9 cellular contexts compared by ENCODE assay signal in the genomic region with DNA sequence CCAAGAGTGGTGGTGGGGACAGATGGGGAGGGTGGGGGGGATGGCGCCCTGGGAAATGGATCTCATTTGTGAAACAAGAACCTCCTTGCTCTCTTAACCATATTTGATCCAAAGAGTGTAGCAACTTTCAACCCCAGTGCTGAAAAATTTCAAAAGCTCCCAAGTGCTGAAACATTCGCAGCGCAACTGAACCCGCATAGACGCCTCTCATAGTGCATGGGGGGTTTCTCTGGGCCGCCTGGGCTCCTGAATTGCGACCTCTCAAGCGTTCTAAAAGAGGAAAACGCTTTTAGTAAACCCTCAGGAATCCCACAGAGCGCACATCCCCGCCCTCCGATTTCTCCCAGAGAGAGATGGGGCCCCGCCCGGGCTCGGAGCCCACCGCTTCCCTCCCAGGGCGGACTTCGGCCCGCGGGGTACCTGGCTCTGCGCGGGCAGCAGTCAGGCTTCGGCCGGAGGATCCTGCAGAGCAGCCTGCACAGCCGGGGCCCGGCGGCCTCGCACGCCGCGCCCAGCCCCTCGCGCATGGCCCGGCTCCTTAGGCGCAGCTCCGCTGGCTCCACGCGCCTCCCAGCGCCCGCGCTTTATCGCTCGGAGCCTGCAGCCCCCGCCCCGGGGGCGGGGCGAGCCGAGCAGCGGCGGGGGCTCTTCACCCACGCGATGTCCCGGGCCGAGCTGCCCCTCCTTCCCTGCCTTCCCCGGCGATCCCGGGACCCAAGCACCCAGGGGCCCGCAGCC. TPM values are rescaled to one million over a fixed set of nuclear protein-coding genes. Genes with fewer than 3 reads are reported as not detected.
DNase-seq lines count a peak whose midpoint lies in the region; ATAC-seq, FAIRE-seq and TF ChIP-seq lines count a peak whose summit lies in the region.
"Had no signal": no experiment of that assay in that cellular context is flagged by ENCODE, and none has a peak within 500 bp of the region (broad histone marks: within the 10 kb centered on the region; RNA-seq: fewer than 3 reads in every experiment).

No MANE protein-coding gene starts in this region.

- POLR2A ChIA-PET in activated CD4-positive, alpha-beta T cell treated with anti-CD3 and anti-CD28 coated beads for 36 hours (lab: Charles Lee) = no interaction called here

- H3K9ac ChIP-seq in astrocyte (ENCODE audit: low read length) = no peak overlapping the region

- no peak overlapping the region for H3K27ac Mint-ChIP-seq in activated CD4-positive, alpha-beta T cell treated with anti-CD3 and anti-CD28 coated beads for 36 hours
- H3K27ac Mint-ChIP-seq in astrocyte (ENCODE audit: unreplicated experiment) = no peak overlapping the region

- peak overlapping the region; percentile 80 for H3K4me2 ChIP-seq in astrocyte (ENCODE audit: low read length)

- no peak overlapping the region for H3K27ac ChIP-seq in astrocyte (ENCODE audit: low read depth, low read length)

- peaks cover 4% of the 10 kb centered on the region for H3K4me1 Mint-ChIP-seq in activated CD4-positive, alpha-beta T cell treated with anti-CD3 and anti-CD28 coated beads for 36 hours
- no peaks in the 10 kb centered on the region for H3K4me1 Mint-ChIP-seq in astrocyte (ENCODE audit: low read depth, unreplicated experiment)

- no peaks in the 10 kb centered on the region for H4K20me1 ChIP-seq in astrocyte (ENCODE audit: insufficient read depth, low read length)

- peak overlapping the region; percentile 17 for H3K4me3 ChIP-seq in astrocyte (ENCODE audit: insufficient read depth, low read depth, low read length)

- H3K4me3 Mint-ChIP-seq in activated CD4-positive, alpha-beta T cell treated with anti-CD3 and anti-CD28 coated beads for 36 hours = no peak overlapping the region
- H3K4me3 Mint-ChIP-seq in astrocyte (ENCODE audit: unreplicated experiment) = peak overlapping the region; percentile 76

- no peaks in the 10 kb centered on the region for H3K9me3 Mint-ChIP-seq in activated CD4-positive, alpha-beta T cell treated with anti-CD3 and anti-CD28 coated beads for 36 hours (ENCODE audit: low read depth)
- H3K9me3 Mint-ChIP-seq in astrocyte (ENCODE audit: unreplicated experiment) = peaks cover 5% of the 10 kb centered on the region

- intact Hi-C loops in activated CD4-positive, alpha-beta T cell treated with anti-CD3 and anti-CD28 coated beads for 36 hours (cut with DNase I, micrococcal nuclease) = no loop called here

- H3K36me3 Mint-ChIP-seq in activated CD4-positive, alpha-beta T cell treated with anti-CD3 and anti-CD28 coated beads for 36 hours (ENCODE audit: low read depth) = no peaks in the 10 kb centered on the region
- no peaks in the 10 kb centered on the region for H3K36me3 Mint-ChIP-seq in astrocyte (ENCODE audit: low read depth, unreplicated experiment)

- H3K79me2 ChIP-seq in astrocyte (ENCODE audit: insufficient read depth, low read length) = no peaks in the 10 kb centered on the region

- H2AFZ ChIP-seq in astrocyte (ENCODE audit: low read depth, low read length) = peak overlapping the region; percentile 63

- ATAC-seq in activated CD4-positive, alpha-beta T cell treated with anti-CD3 and anti-CD28 coated beads for 36 hours = peak; percentile 33
- ATAC-seq in GM19328 (IDR thresholded peaks at IDR 0.05; ENCODE audit: unreplicated experiment) (no peak), GM21717 (IDR thresholded peaks at IDR 0.05; ENCODE audit: unreplicated experiment) (no peak)

- CTCF ChIA-PET in activated CD4-positive, alpha-beta T cell treated with anti-CD3 and anti-CD28 coated beads for 36 hours (lab: Charles Lee) = interaction anchor here (0.6 to 1.3 kb wide), 6 partner anchors 11 to 554 kb away, joined by 3 to 6 read pairs (median 3); no protein-coding TSS in a partner anchor

- peaks cover 7% of the 10 kb centered on the region for H3K4me1 ChIP-seq in astrocyte (ENCODE audit: insufficient read depth, low read length)

- H3K27me3 ChIP-seq in astrocyte (ENCODE audit: insufficient read depth, low read length) = peaks cover 26% of the 10 kb centered on the region

- H3K9me3 ChIP-seq in astrocyte (ENCODE audit: insufficient read depth, low read depth, low read length) = no peaks in the 10 kb centered on the region

- no peak for TF ChIP-seq CTCF in astrocyte (IDR thresholded peaks at IDR 0.05; ENCODE audit: insufficient read depth, low read depth, low read length)

- DNase-seq in activated CD4-positive, alpha-beta T cell treated with anti-CD3 and anti-CD28 coated beads for 36 hours = peak; percentile 40
- DNase-seq in activated CD4-positive, alpha-beta T cell treated with anti-CD3 and anti-CD28 coated beads, Interleukin-2, amount 50 U/mL, for 48 hours = no peak
- DNase-seq in astrocyte (ENCODE audit: low read depth) (no peak), kidney tubule cell (ENCODE audit: low spot score) (peak; percentile 4), superior temporal gyrus (ENCODE audit: extremely low spot score) (peak; percentile 39), LoVo (ENCODE audit: low spot score) (no peak)

- H3K27me3 Mint-ChIP-seq in activated CD4-positive, alpha-beta T cell treated with anti-CD3 and anti-CD28 coated beads for 36 hours = peaks cover 43% of the 10 kb centered on the region
- peaks cover 68% of the 10 kb centered on the region for H3K27me3 Mint-ChIP-seq in astrocyte (ENCODE audit: low read depth, unreplicated experiment)

- FAIRE-seq in astrocyte (lab: Jason Lieb, UNC) = no peak
- FAIRE-seq: islet of Langerhans had no signal

- H3K36me3 ChIP-seq in astrocyte (ENCODE audit: insufficient read depth, low read length) = no peaks in the 10 kb centered on the region

RNA-seq across cellular contexts. Expression of a gene that starts 7.0 kb away (rescaled TPM):
- under 1 TPM; 0.07 to 0.09 TPM for total RNA-seq in activated CD4-positive, alpha-beta T cell treated with anti-CD3 and anti-CD28 coated beads for 36 hours
- 0.07 and 0.09 TPM in 2 replicates for total RNA-seq in astrocyte

Comparison
In these comparisons a context has a peak if more than half of its experiments do, and no peak if none do; other contexts are left out.
1. DNase-seq: peak in activated CD4-positive, alpha-beta T cell treated with anti-CD3 and anti-CD28 coated beads for 36 hours (single experiment), kidney tubule cell (single experiment) and superior temporal gyrus (single experiment); none in activated CD4-positive, alpha-beta T cell treated with anti-CD3 and anti-CD28 coated beads, Interleukin-2, amount 50 U/mL, for 48 hours (0 of 2), astrocyte (single experiment) and LoVo (single experiment).